ENCODE assay signal across 8 cellular contexts in the genomic region with DNA sequence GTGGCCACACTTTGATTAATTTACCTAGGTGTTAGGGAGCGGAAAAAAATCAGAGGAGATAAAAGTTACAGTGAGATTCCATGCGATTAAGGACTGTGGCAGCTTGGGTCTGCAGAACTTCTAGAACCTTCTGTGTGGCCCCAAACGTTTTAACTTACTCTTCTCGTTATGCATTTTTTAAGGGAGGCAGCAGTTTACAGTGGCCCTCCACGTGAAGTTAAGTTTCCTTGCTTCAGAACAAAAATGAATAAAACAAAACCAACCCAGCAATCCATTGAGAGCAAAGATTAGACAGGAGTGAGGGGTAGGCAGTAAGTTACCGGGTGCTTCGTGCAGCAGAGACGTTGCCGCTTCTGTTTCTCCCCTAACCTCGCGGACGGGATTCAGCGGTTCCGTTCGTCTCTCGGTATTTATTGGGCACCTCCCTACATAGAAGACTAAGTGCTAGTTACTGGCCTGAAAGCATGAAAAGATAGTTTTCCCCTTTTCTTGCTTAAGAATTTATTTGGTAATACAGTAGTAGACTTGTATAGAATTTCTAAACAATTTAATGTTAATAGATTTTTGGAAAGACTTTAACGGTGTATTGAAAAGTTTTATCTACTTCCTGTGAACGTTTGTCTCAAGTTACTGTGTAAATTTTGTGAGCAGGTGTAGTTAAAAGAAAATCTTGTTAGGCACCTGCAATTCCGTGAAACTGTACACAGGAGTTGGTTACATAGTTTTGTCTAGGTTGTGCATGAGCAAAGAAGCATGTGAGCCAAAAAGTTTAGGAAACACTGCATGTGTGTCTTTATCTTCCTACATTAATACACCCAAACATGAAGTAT. TPM values are rescaled to one million over a fixed set of nuclear protein-coding genes. Genes with fewer than 3 reads are reported as not detected.
DNase-seq lines count a peak whose midpoint lies in the region; ATAC-seq and TF ChIP-seq lines count a peak whose summit lies in the region.

No MANE protein-coding gene starts in this region.

- peaks cover 7% of the 10 kb centered on the region for H3K36me3 ChIP-seq in neural progenitor cell

- peaks cover 52% of the 10 kb centered on the region for H3K4me1 Mint-ChIP-seq in activated CD8-positive, alpha-beta memory T cell treated with anti-CD3 and anti-CD28 coated beads, Interleukin-2, amount 10 ng/mL, durations not matched to agents 7 days and 5 days
- H3K4me1 Mint-ChIP-seq in neural progenitor cell, result peaks cover 16% of the 10 kb centered on the region

- H3K9ac ChIP-seq in neural progenitor cell, result no peak overlapping the region

- DNase-seq in activated CD8-positive, alpha-beta memory T cell treated with anti-CD3 and anti-CD28 coated beads for 24 hours, result peak; percentile 65
- DNase-seq in activated CD8-positive, alpha-beta memory T cell treated with anti-CD3 and anti-CD28 coated beads, Interleukin-2, amount 50 U/mL, for 4 hours, result no peak
- DNase-seq in NCI-H446 treated with DMSO at 0.1 percent for 48 hours (lab: John Stamatoyannopoulos, UW) (peak; percentile 27), fibroblast of pulmonary artery (ENCODE audit: low read depth) (peak; percentile 43), neural progenitor cell (ENCODE audit: low spot score) (peak; percentile 28), amniotic stem cell (lab: John Stamatoyannopoulos, UW) (no peak)
- DNase-seq in activated CD8-positive, alpha-beta memory T cell treated with anti-CD3 and anti-CD28 coated beads, Interleukin-2, amount 10 ng/mL, durations not matched to agents 7 days and 5 days, result peak; percentile 66

- no peak for TF ChIP-seq CTCF in fibroblast of pulmonary artery (IDR thresholded peaks at IDR 0.05; ENCODE audit: low read length, missing control alignments)
- TF ChIP-seq CTCF in neural progenitor cell (IDR thresholded peaks at IDR 0.05), result no peak

- H3K27ac Mint-ChIP-seq in activated CD8-positive, alpha-beta memory T cell treated with anti-CD3 and anti-CD28 coated beads, Interleukin-2, amount 10 ng/mL, durations not matched to agents 7 days and 5 days, result peak overlapping the region; percentile 94
- no peak overlapping the region for H3K27ac Mint-ChIP-seq in neural progenitor cell

- CTCF ChIA-PET in activated CD8-positive, alpha-beta memory T cell treated with anti-CD3 and anti-CD28 coated beads, Interleukin-2, amount 10 ng/mL, durations not matched to agents 7 days and 5 days (lab: Charles Lee), result interaction anchor here (0.8 to 1.2 kb wide), 3 partner anchors 10 to 282 kb away, joined by 3 read pairs; a partner anchor contains a TSS

- H3K9me3 ChIP-seq in neural progenitor cell (ENCODE audit: low read depth), result no peaks in the 10 kb centered on the region

- peaks cover 43% of the 10 kb centered on the region for H3F3A ChIP-seq in neural progenitor cell (ENCODE audit: low read depth)

- peak overlapping the region; percentile 94 for H3K4me2 ChIP-seq in neural progenitor cell

- peaks cover 16% of the 10 kb centered on the region for H3K27me3 ChIP-seq in neural progenitor cell

- H3K36me3 Mint-ChIP-seq in activated CD8-positive, alpha-beta memory T cell treated with anti-CD3 and anti-CD28 coated beads, Interleukin-2, amount 10 ng/mL, durations not matched to agents 7 days and 5 days, result peaks cover 19% of the 10 kb centered on the region
- peaks cover under 1% of the 10 kb centered on the region for H3K36me3 Mint-ChIP-seq in neural progenitor cell

- peak overlapping the region; percentile 70 for H2AFZ ChIP-seq in neural progenitor cell (replicated peaks)

- no peak for ATAC-seq in activated CD8-positive, alpha-beta memory T cell treated with anti-CD3 and anti-CD28 coated beads, Interleukin-2, amount 10 ng/mL, durations not matched to agents 7 days and 5 days
- no peak for ATAC-seq in GM18867 (IDR thresholded peaks at IDR 0.05; ENCODE audit: unreplicated experiment)

- no peak overlapping the region for H3K27ac ChIP-seq in neural progenitor cell

- H3K4me3 ChIP-seq in fibroblast of pulmonary artery (replicated peaks; ENCODE audit: low read depth, low read length) (peak overlapping the region; percentile 70), neural progenitor cell (peak overlapping the region; percentile 59)

- peaks cover 11% of the 10 kb centered on the region for H3K79me2 ChIP-seq in neural progenitor cell (ENCODE audit: low read depth)

- H4K20me1 ChIP-seq in neural progenitor cell (ENCODE audit: low read depth), result peaks cover 12% of the 10 kb centered on the region

- H3K27me3 Mint-ChIP-seq in activated CD8-positive, alpha-beta memory T cell treated with anti-CD3 and anti-CD28 coated beads, Interleukin-2, amount 10 ng/mL, durations not matched to agents 7 days and 5 days, result no peaks in the 10 kb centered on the region
- H3K27me3 Mint-ChIP-seq in neural progenitor cell (ENCODE audit: insufficient read depth, low read depth), result peaks cover 13% of the 10 kb centered on the region

- H3K4me3 Mint-ChIP-seq in activated CD8-positive, alpha-beta memory T cell treated with anti-CD3 and anti-CD28 coated beads, Interleukin-2, amount 10 ng/mL, durations not matched to agents 7 days and 5 days, result peak overlapping the region; percentile 86
- peak overlapping the region; percentile 88 for H3K4me3 Mint-ChIP-seq in neural progenitor cell

- no peaks in the 10 kb centered on the region for H3K9me3 Mint-ChIP-seq in activated CD8-positive, alpha-beta memory T cell treated with anti-CD3 and anti-CD28 coated beads, Interleukin-2, amount 10 ng/mL, durations not matched to agents 7 days and 5 days (ENCODE audit: low read depth)
- H3K9me3 Mint-ChIP-seq in neural progenitor cell, result no peaks in the 10 kb centered on the region

- H3K4me1 ChIP-seq in neural progenitor cell, result peaks cover 20% of the 10 kb centered on the region

RNA-seq across cellular contexts. Expression of a gene that starts 1.1 kb away (rescaled TPM):
- 10 to 100 TPM in 1 of 2 experiments, 1 to 10 TPM in 1; 9.6 to 10.3 TPM for total RNA-seq in activated CD8-positive, alpha-beta memory T cell treated with anti-CD3 and anti-CD28 coated beads, Interleukin-2, amount 10 ng/mL, durations not matched to agents 7 days and 5 days
- 0.84 and 1.5 TPM in 2 replicates for total RNA-seq in neural progenitor cell (ENCODE audit: low replicate concordance)

RNA-seq across cellular contexts. Expression of a gene that starts 48.8 kb away (rescaled TPM):
- total RNA-seq in activated CD8-positive, alpha-beta memory T cell treated with anti-CD3 and anti-CD28 coated beads, Interleukin-2, amount 10 ng/mL, durations not matched to agents 7 days and 5 days, result 1 to 10 TPM; 3.3 to 3.9 TPM
- total RNA-seq in neural progenitor cell (ENCODE audit: low replicate concordance), result 26.9 and 43.7 TPM in 2 replicates

Comparison
In these comparisons a context has a peak if more than half of its experiments do, and no peak if none do; other contexts are left out.
1. DNase-seq: peak in activated CD8-positive, alpha-beta memory T cell treated with anti-CD3 and anti-CD28 coated beads for 24 hours (single experiment), NCI-H446 treated with DMSO at 0.1 percent for 48 hours (single experiment), activated CD8-positive, alpha-beta memory T cell treated with anti-CD3 and anti-CD28 coated beads, Interleukin-2, amount 10 ng/mL, durations not matched to agents 7 days and 5 days (single experiment), fibroblast of pulmonary artery (single experiment) and neural progenitor cell (single experiment); none in activated CD8-positive, alpha-beta memory T cell treated with anti-CD3 and anti-CD28 coated beads, Interleukin-2, amount 50 U/mL, for 4 hours (single experiment) and amniotic stem cell (single experiment).